Comparison of ENCODE assay signal across 1 cellular context in genomic region chr9:37410969-37411785, GRCh38.
TF ChIP-seq lines count a peak whose summit lies in the region.

No MANE protein-coding gene starts in this region.

TF ChIP-seq in HepG2, 621 proteins besides CTCF, POLR2A, EP300 and RAD21 (continues in another document):
- TF ChIP-seq FOXO4 (CRISPR knock-in tag; conservative IDR thresholded peaks at IDR 0.05), result no peak
- peak; percentile 22; the same call in 1 of the 2 replicates for TF ChIP-seq ARID4A (CRISPR knock-in tag; IDR thresholded peaks at IDR 0.05; ENCODE audit: borderline replicate concordance)
- TF ChIP-seq ZNF563 (CRISPR knock-in tag; IDR thresholded peaks at IDR 0.05), result no peak
- TF ChIP-seq SP140L (CRISPR knock-in tag; IDR thresholded peaks at IDR 0.05; ENCODE audit: borderline replicate concordance), result no peak
- TF ChIP-seq ZNF326 (CRISPR knock-in tag; IDR thresholded peaks at IDR 0.05; ENCODE audit: borderline replicate concordance), result no peak
- no peak for TF ChIP-seq RAD51 (IDR thresholded peaks at IDR 0.05; ENCODE audit: borderline replicate concordance)
- TF ChIP-seq SRY (CRISPR knock-in tag; IDR thresholded peaks at IDR 0.05), result no peak
- TF ChIP-seq ZNF770 (CRISPR knock-in tag; IDR thresholded peaks at IDR 0.05), result peak; percentile 55; the same call in 1 of the 2 replicates
- TF ChIP-seq ZNF382 (CRISPR knock-in tag; IDR thresholded peaks at IDR 0.05; ENCODE audit: borderline replicate concordance), result no peak
- TF ChIP-seq ZNF33A (CRISPR knock-in tag; IDR thresholded peaks at IDR 0.05; ENCODE audit: borderline replicate concordance), result no peak
- no peak for TF ChIP-seq ZNF710 (CRISPR knock-in tag; IDR thresholded peaks at IDR 0.05; ENCODE audit: borderline replicate concordance)
- no peak for TF ChIP-seq ATF7 (IDR thresholded peaks at IDR 0.05)
- no peak for TF ChIP-seq ATF7 (CRISPR knock-in tag; IDR thresholded peaks at IDR 0.05)
- TF ChIP-seq ZNF749 (CRISPR knock-in tag; IDR thresholded peaks at IDR 0.05; ENCODE audit: borderline replicate concordance), result no peak
- TF ChIP-seq ZNF460 (CRISPR knock-in tag; IDR thresholded peaks at IDR 0.05; ENCODE audit: borderline replicate concordance), result no peak
- TF ChIP-seq NR2F1 (CRISPR knock-in tag; IDR thresholded peaks at IDR 0.05), result no peak
- no peak for TF ChIP-seq NFYB (CRISPR knock-in tag; IDR thresholded peaks at IDR 0.05)
- TF ChIP-seq ZNF317 (CRISPR knock-in tag; IDR thresholded peaks at IDR 0.05), result 0 out of 2 replicates have a peak, but pooled peaks have one; percentile 29
- TF ChIP-seq HOMEZ (CRISPR knock-in tag; IDR thresholded peaks at IDR 0.05; ENCODE audit: low read depth), result 0 out of 2 replicates have a peak, but pooled peaks have one; percentile 31
- no peak for TF ChIP-seq MTF2 (CRISPR knock-in tag; IDR thresholded peaks at IDR 0.05; ENCODE audit: borderline replicate concordance)
- TF ChIP-seq PHF21A (CRISPR knock-in tag; IDR thresholded peaks at IDR 0.05), result no peak
- peak; percentile 58 for TF ChIP-seq PAXIP1 (CRISPR knock-in tag; conservative IDR thresholded peaks at IDR 0.05)
- TF ChIP-seq FOSL2 (CRISPR knock-in tag; IDR thresholded peaks at IDR 0.05), result 0 out of 2 replicates have a peak, but pooled peaks have one; percentile 4
- TF ChIP-seq CCDC6 (CRISPR knock-in tag; IDR thresholded peaks at IDR 0.05), result no peak
- no peak for TF ChIP-seq ZNF12 (CRISPR knock-in tag; IDR thresholded peaks at IDR 0.05)
- TF ChIP-seq ZNF367 (CRISPR knock-in tag; IDR thresholded peaks at IDR 0.05; ENCODE audit: borderline replicate concordance), result no peak
- no peak for TF ChIP-seq FOXK1 (CRISPR knock-in tag; IDR thresholded peaks at IDR 0.05; ENCODE audit: borderline replicate concordance, low read depth)
- no peak for TF ChIP-seq EED (CRISPR knock-in tag; IDR thresholded peaks at IDR 0.05)
- no peak for TF ChIP-seq SP1 (IDR thresholded peaks at IDR 0.05)
- TF ChIP-seq SP1 (CRISPR knock-in tag; IDR thresholded peaks at IDR 0.05), result no peak
- TF ChIP-seq AKAP8 (CRISPR knock-in tag; IDR thresholded peaks at IDR 0.05), result no peak
- TF ChIP-seq GABPB1 (CRISPR knock-in tag; IDR thresholded peaks at IDR 0.05), result 0 out of 2 replicates have a peak, but pooled peaks have one; percentile 15
- peak; percentile 69 for TF ChIP-seq ZNF687 (CRISPR knock-in tag; IDR thresholded peaks at IDR 0.05)
- no peak for TF ChIP-seq POLR2AphosphoS2 (IDR thresholded peaks at IDR 0.05; ENCODE audit: low read depth, low read length)
- TF ChIP-seq MBNL3 (CRISPR knock-in tag; conservative IDR thresholded peaks at IDR 0.05), result no peak
- TF ChIP-seq KDM3A (CRISPR knock-in tag; IDR thresholded peaks at IDR 0.05; ENCODE audit: low read depth), result no peak
- TF ChIP-seq ZBTB7A (CRISPR knock-in tag; IDR thresholded peaks at IDR 0.05), result no peak
- TF ChIP-seq ZNF605 (CRISPR knock-in tag; IDR thresholded peaks at IDR 0.05), result 0 out of 2 replicates have a peak, but pooled peaks have one; percentile 25
- TF ChIP-seq HDAC1 (CRISPR knock-in tag; IDR thresholded peaks at IDR 0.05), result no peak; the same call in 1 of the 2 replicates
- no peak for TF ChIP-seq ZNF18 (CRISPR knock-in tag; IDR thresholded peaks at IDR 0.05; ENCODE audit: insufficient replicate concordance)
- no peak for TF ChIP-seq ELF1 (CRISPR knock-in tag; IDR thresholded peaks at IDR 0.05)
- no peak for TF ChIP-seq NR2F2 (IDR thresholded peaks at IDR 0.05; ENCODE audit: borderline replicate concordance, low read depth)
- TF ChIP-seq KDM2A (CRISPR knock-in tag; IDR thresholded peaks at IDR 0.05; ENCODE audit: borderline replicate concordance, low read depth), result 0 out of 2 replicates have a peak, but pooled peaks have one; percentile 24
- peak; percentile 45; the same call in 1 of the 2 replicates for TF ChIP-seq ZSCAN21 (CRISPR knock-in tag; IDR thresholded peaks at IDR 0.05; ENCODE audit: borderline replicate concordance)
